15 cellular contexts compared by ENCODE assay signal in the genomic region with DNA sequence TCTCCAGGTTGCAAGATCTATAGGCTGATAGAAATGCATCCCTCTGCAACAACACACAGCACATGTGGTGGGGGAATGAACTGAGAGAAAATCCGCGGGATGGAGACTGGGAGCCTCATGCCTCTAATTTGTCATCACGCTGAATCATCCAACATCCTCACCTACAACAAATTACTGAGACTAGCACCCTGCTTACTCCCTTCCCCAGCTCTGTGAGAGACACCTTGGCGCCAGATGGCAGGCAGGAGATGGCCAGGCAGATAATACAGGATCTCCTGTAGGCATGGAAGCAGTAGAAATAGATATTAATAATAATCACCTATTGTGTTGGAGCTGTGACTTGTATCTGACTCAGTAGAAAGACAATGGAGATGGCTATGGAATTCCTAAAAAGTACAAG.
DNase-seq lines count a peak whose midpoint lies in the region; FAIRE-seq and TF ChIP-seq lines count a peak whose summit lies in the region.
"Had no signal": no experiment of that assay in that cellular context is flagged by ENCODE, and none has a peak within 500 bp of the region (broad histone marks: within the 10 kb centered on the region; RNA-seq: fewer than 3 reads in every experiment).

No MANE protein-coding gene starts in this region.

- H3K27ac ChIP-seq in breast epithelium: no peak overlapping the region
- H3K27ac ChIP-seq in SJSA1: peak overlapping the region; percentile 85

- TF ChIP-seq POLR2A in breast epithelium (IDR thresholded peaks at IDR 0.05): no peak

- no peak for FAIRE-seq in urothelium cell line (lab: Jason Lieb, UNC)
- FAIRE-seq: GM12892 had no signal

- H3K27me3 ChIP-seq in breast epithelium: no peaks in the 10 kb centered on the region
- no peaks in the 10 kb centered on the region for H3K27me3 ChIP-seq in SJSA1 (replicated peaks)
- H3K27me3 ChIP-seq: MG63 had no signal

- H3K4me3 Mint-ChIP-seq in MCF 10A (ENCODE audit: unreplicated experiment): no peak overlapping the region

- POLR2A ChIA-PET in MCF 10A (lab: Yijun Ruan, JAX): interaction anchor here (1.0 kb wide), 1 partner anchor 275 kb away, joined by 3 read pairs; no protein-coding TSS in a partner anchor

- H3K4me1 Mint-ChIP-seq in MCF 10A (ENCODE audit: insufficient read depth, unreplicated experiment): peaks cover 17% of the 10 kb centered on the region

- H3K27me3 Mint-ChIP-seq in MCF 10A (ENCODE audit: insufficient read depth, unreplicated experiment): no peaks in the 10 kb centered on the region

- TF ChIP-seq CTCF in MCF 10A (IDR thresholded peaks at IDR 0.05; ENCODE audit: unreplicated experiment): no peak
- TF ChIP-seq CTCF in breast epithelium (IDR thresholded peaks at IDR 0.05): no peak
- no peak for TF ChIP-seq CTCF in fibroblast of pulmonary artery (IDR thresholded peaks at IDR 0.05; ENCODE audit: low read length, missing control alignments)

- no TSS peak for BruUV-seq in MCF 10A (replicated peaks; lab: Mats Ljungman, UMichigan)

- intact Hi-C loops in MCF 10A (cut with micrococcal nuclease): no loop called here
- intact Hi-C loops in breast epithelium (cut with DNase I; ENCODE audit: low total_unique reads): no loop called here

- no peaks in the 10 kb centered on the region for H3K4me1 ChIP-seq in breast epithelium
- peaks cover 52% of the 10 kb centered on the region for H3K4me1 ChIP-seq in SJSA1 (replicated peaks)

- CTCF ChIA-PET in MCF 10A (lab: Yijun Ruan, JAX): interaction anchor here (1.6 kb wide), 1 partner anchor 230 kb away, joined by 4 read pairs; no protein-coding TSS in a partner anchor

- H3K36me3 Mint-ChIP-seq in MCF 10A (ENCODE audit: insufficient read depth, unreplicated experiment): no peaks in the 10 kb centered on the region

- peaks cover 11% of the 10 kb centered on the region for H3K9me3 Mint-ChIP-seq in MCF 10A (ENCODE audit: unreplicated experiment)

- DNase-seq in MCF 10A (ENCODE audit: unreplicated experiment): peak; percentile 27
- no peak for DNase-seq in breast epithelium (ENCODE audit: low spot score in 2 of 2)
- DNase-seq in SJSA1 (ENCODE audit: low read depth in 1 of 2, low spot score in 2 of 2): peak; percentile 79 to 80
- peak; percentile 13 for DNase-seq in fibroblast of pulmonary artery (ENCODE audit: low read depth)
- DNase-seq in urothelium cell line (ENCODE audit: low spot score): peak; percentile 58
- no peak for DNase-seq in OCI-M1 (lab: John Stamatoyannopoulos, UW)
- no peak for DNase-seq in cortex of kidney (lab: John Stamatoyannopoulos, UW)
- DNase-seq in LoVo (ENCODE audit: low spot score): no peak
- DNase-seq: 8988T, C1 segment of cervical spinal cord, KBM-7, MG63, NCI-H1930, NCI-H510A treated with DMSO at 0.1 percent for 48 hours had no signal

- no peak overlapping the region for H3K4me3 ChIP-seq in breast epithelium
- no peak overlapping the region for H3K4me3 ChIP-seq in SJSA1
- no peak overlapping the region for H3K4me3 ChIP-seq in fibroblast of pulmonary artery (replicated peaks; ENCODE audit: low read depth, low read length)
- H3K4me3 ChIP-seq: MG63 had no signal

- no peaks in the 10 kb centered on the region for H3K36me3 ChIP-seq in breast epithelium
- H3K36me3 ChIP-seq in SJSA1: no peaks in the 10 kb centered on the region
- H3K36me3 ChIP-seq: MG63 had no signal

- H3K9me3 ChIP-seq in breast epithelium: no peaks in the 10 kb centered on the region
- no peaks in the 10 kb centered on the region for H3K9me3 ChIP-seq in SJSA1 (replicated peaks)

- H3K27ac Mint-ChIP-seq in MCF 10A (ENCODE audit: low read depth, unreplicated experiment): no peak overlapping the region

Comparison
In these comparisons a context has a peak if more than half of its experiments do, and no peak if none do; other contexts are left out.
1. DNase-seq: peak in MCF 10A (single experiment), SJSA1 (2 of 2), fibroblast of pulmonary artery (single experiment) and urothelium cell line (single experiment); none in breast epithelium (0 of 2), OCI-M1 (single experiment), cortex of kidney (single experiment) and LoVo (single experiment).